In genomic region chr18:3330622-3331021, GRCh38 we compare ENCODE assay signal across 34 cellular contexts.
DNase-seq lines count a peak whose midpoint lies in the region; ATAC-seq and TF ChIP-seq lines count a peak whose summit lies in the region.
"Had no signal": no experiment of that assay in that cellular context is flagged by ENCODE, and none has a peak within 500 bp of the region (broad histone marks: within the 10 kb centered on the region; RNA-seq: fewer than 3 reads in every experiment).

No MANE protein-coding gene starts in this region.

- no peaks in the 10 kb centered on the region for H3K27me3 ChIP-seq in stomach
- H3K27me3 ChIP-seq: adrenal gland, neutrophil, uterus had no signal

- no peak overlapping the region for H3K4me3 Mint-ChIP-seq in WTC11
- H3K4me3 Mint-ChIP-seq: activated naive CD4-positive, alpha-beta T cell treated with anti-CD3 and anti-CD28 coated beads, Interleukin-2, amount 10 ng/mL, durations not matched to agents 7 days and 5 days; CD14-positive monocyte; naive B cell had no signal

- H3K36me3 ChIP-seq in stomach: no peaks in the 10 kb centered on the region
- H3K36me3 ChIP-seq: adrenal gland, gastroesophageal sphincter, neutrophil, thoracic aorta, uterus had no signal

- no peaks in the 10 kb centered on the region for H3K9me3 ChIP-seq in stomach
- H3K9me3 ChIP-seq: adrenal gland, gastroesophageal sphincter, neutrophil, thoracic aorta, uterus had no signal

- TF ChIP-seq CTCF in WTC11 (IDR thresholded peaks at IDR 0.05): no peak
- no peak for TF ChIP-seq CTCF in stomach (IDR thresholded peaks at IDR 0.05)

- CTCF ChIA-PET in WTC11 (lab: Charles Lee): interaction anchor here (0.9 to 2.1 kb wide), 3 partner anchors 8 to 33 kb away, joined by 4 to 7 read pairs (median 5); no protein-coding TSS in a partner anchor

- no peak overlapping the region for H3K27ac ChIP-seq in stomach
- H3K27ac ChIP-seq: adrenal gland, gastroesophageal sphincter, HL-60, neutrophil, thoracic aorta, uterus had no signal

- no peak for TF ChIP-seq EP300 in stomach (IDR thresholded peaks at IDR 0.05)

- peak overlapping the region; percentile 38; the same call in 1 of the 2 replicates for H3K27ac Mint-ChIP-seq in WTC11
- H3K27ac Mint-ChIP-seq: activated naive CD4-positive, alpha-beta T cell treated with anti-CD3 and anti-CD28 coated beads, Interleukin-2, amount 10 ng/mL, durations not matched to agents 7 days and 5 days; CD14-positive monocyte had no signal

- DNase-seq in DMS53 (lab: John Stamatoyannopoulos, UW) (peak; percentile 98), LoVo (ENCODE audit: low spot score) (peak; percentile 16), WTC11 (ENCODE audit: low spot score) (no peak), islet precursor cell (peak; percentile 68), stomach (no peak), COR-L47 (lab: John Stamatoyannopoulos, UW) (no peak), ecto neural progenitor cell (ENCODE audit: low spot score) (no peak)
- DNase-seq: activated CD4-positive, alpha-beta T cell treated with anti-CD3 and anti-CD28 coated beads, Interleukin-2, amount 50 U/mL, for 48 hours; activated CD4-positive, CD25-positive, alpha-beta regulatory T cell treated with anti-CD3 and anti-CD28 coated beads, Interleukin-2, amount 50 U/mL, for 72 hours; activated naive CD4-positive, alpha-beta T cell treated with anti-CD3 and anti-CD28 coated beads, Interleukin-2, amount 10 ng/mL, durations not matched to agents 7 days and 5 days; activated T-cell treated with anti-CD3 and anti-CD28 coated beads, Interleukin-2, amount 50 U/mL, for 48 hours; adrenal gland; cerebellar nuclear complex; Kasumi-1; naive B cell; NCI-H1436; NCI-H2081 treated with DMSO at 0.1 percent for 48 hours; NK-92 treated with Interleukin-12 subunit alpha and Interleukin-12 subunit beta, amount 100 ng/mL, for 24 hours; posterior cingulate gyrus; right cardiac atrium; stimulated activated CD4-positive, alpha-beta T cell treated with anti-CD3 and anti-CD28 coated beads, Interleukin-1b, Interleukin-23, amount 100 ng/mL, for 48 hours; stimulated activated naive CD4-positive, alpha-beta T cell treated with Interleukin-2 at 50 U/mL for 16 hours; T-helper 2 cell; uterus had no signal

- H3K9me3 Mint-ChIP-seq in WTC11: peaks cover 54% of the 10 kb centered on the region
- H3K9me3 Mint-ChIP-seq: activated naive CD4-positive, alpha-beta T cell treated with anti-CD3 and anti-CD28 coated beads, Interleukin-2, amount 10 ng/mL, durations not matched to agents 7 days and 5 days; naive B cell had no signal

- TF ChIP-seq POLR2A in stomach (IDR thresholded peaks at IDR 0.05): no peak

- H3K4me1 ChIP-seq in stomach: no peaks in the 10 kb centered on the region
- H3K4me1 ChIP-seq: adrenal gland, gastroesophageal sphincter, uterus had no signal

- peaks cover 26% of the 10 kb centered on the region for H3K36me3 Mint-ChIP-seq in WTC11
- H3K36me3 Mint-ChIP-seq: activated naive CD4-positive, alpha-beta T cell treated with anti-CD3 and anti-CD28 coated beads, Interleukin-2, amount 10 ng/mL, durations not matched to agents 7 days and 5 days; CD14-positive monocyte; naive B cell had no signal

- POLR2A ChIA-PET in WTC11 (lab: Charles Lee): no interaction called here

- intact Hi-C loops in stomach (cut with DNase I; ENCODE audit: low total_unique reads): no loop called here

- H3K4me1 Mint-ChIP-seq in WTC11: peaks cover 45% of the 10 kb centered on the region
- H3K4me1 Mint-ChIP-seq: activated naive CD4-positive, alpha-beta T cell treated with anti-CD3 and anti-CD28 coated beads, Interleukin-2, amount 10 ng/mL, durations not matched to agents 7 days and 5 days; naive B cell had no signal

- H3K4me3 ChIP-seq in stomach: no peak overlapping the region
- H3K4me3 ChIP-seq: adrenal gland, gastroesophageal sphincter, GM12878, smooth muscle cell, thoracic aorta, uterus had no signal

- 80 to 82% (median 81%) methylated on average over 12 of the region's 12 CpGs for WGBS in stomach, 5 donors

- no peaks in the 10 kb centered on the region for H3K27me3 Mint-ChIP-seq in WTC11 (ENCODE audit: low read depth)

- ATAC-seq in WTC11 (no peak; the same call in 1 of the 2 replicates), HG03045 (IDR thresholded peaks at IDR 0.05; ENCODE audit: unreplicated experiment) (no peak)
- ATAC-seq: gastroesophageal sphincter, GM12878, left lobe of liver, right cardiac atrium, Right ventricle myocardium inferior had no signal

TF ChIP-seq in WTC11, 78 proteins besides CTCF, POLR2A, EP300 and RAD21:
- no peak for TF ChIP-seq IRF2 (CRISPR knock-in tag; IDR thresholded peaks at IDR 0.05; ENCODE audit: borderline replicate concordance, low read depth)
- no peak for TF ChIP-seq SP1 (CRISPR knock-in tag; conservative IDR thresholded peaks at IDR 0.05)
TF ChIP-seq in WTC11: peak in this region for 0.

Comparison
In these comparisons a context has a peak if more than half of its experiments do, and no peak if none do; other contexts are left out.
1. DNase-seq: peak in DMS53 (single experiment), LoVo (single experiment) and islet precursor cell (single experiment); none in WTC11 (single experiment), stomach (single experiment), COR-L47 (single experiment) and ecto neural progenitor cell (single experiment).